8 cellular contexts compared by ENCODE assay signal in the genomic region with DNA sequence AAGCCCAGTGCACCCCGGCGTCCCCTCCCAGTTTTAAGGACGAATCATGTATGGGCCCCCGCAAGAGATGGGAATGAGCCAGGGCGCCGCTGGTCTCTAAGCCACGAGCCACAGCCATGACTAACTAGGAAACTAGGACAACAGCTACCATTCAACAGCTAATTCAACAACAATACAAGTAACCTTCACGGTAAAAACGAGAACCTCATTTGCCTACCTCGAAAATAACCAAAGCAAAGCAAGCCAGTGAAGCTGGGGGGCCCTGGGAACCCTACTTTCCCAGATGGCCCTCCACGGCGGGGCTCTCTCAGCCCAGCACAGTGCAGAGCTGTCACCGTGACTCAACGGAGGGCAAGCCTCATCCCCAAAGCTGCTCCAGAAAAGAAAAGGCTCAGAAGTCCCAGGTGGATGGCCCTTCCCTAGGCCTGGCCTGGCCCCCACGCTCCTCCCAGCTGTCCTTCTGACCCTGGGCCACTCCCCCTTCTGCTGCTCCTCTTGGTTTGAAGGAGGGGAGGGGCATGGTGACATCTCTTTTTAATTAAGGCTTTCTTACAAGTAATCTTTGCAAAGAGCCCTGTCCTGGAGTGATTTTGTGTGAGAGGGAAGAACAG.
DNase-seq lines count a peak whose midpoint lies in the region; ATAC-seq and TF ChIP-seq lines count a peak whose summit lies in the region.

No MANE protein-coding gene starts in this region.

- BruUV-seq in MCF 10A (replicated peaks; lab: Mats Ljungman, UMichigan), result no TSS peak

- H3K36me3 ChIP-seq in lung (ENCODE audit: control insufficient read depth in 2 of 2, insufficient read depth in 2 of 2, low read length in 2 of 2), result no peaks in the 10 kb centered on the region

- POLR2A ChIA-PET in MCF 10A (lab: Yijun Ruan, JAX), result interaction anchor here (0.6 to 1.8 kb wide), 10 partner anchors 9 to 444 kb away, joined by 3 to 6 read pairs (median 4); partner anchors contain the start of gene HDAC4

- intact Hi-C loops in MCF 10A (cut with micrococcal nuclease), result loop anchor here (2.0 kb wide), 1 partner anchor 126 kb away; the partner anchor contains the start of gene HDAC4

- DNase-seq in COLO829 (ENCODE audit: low spot score) (peak; percentile 23), NCI-H526 treated with DMSO at 0.1 percent for 48 hours (lab: John Stamatoyannopoulos, UW) (peak; percentile 54), MCF 10A (ENCODE audit: unreplicated experiment) (peak; percentile 85), lung (ENCODE audit: low spot score) (no peak), type B pancreatic cell (ENCODE audit: extremely low spot score, unreplicated experiment) (peak; percentile 52), NCI-H2227 (lab: John Stamatoyannopoulos, UW; ENCODE audit: unreplicated experiment) (no peak), superior temporal gyrus (ENCODE audit: extremely low spot score) (no peak)

- TF ChIP-seq CTCF in MCF 10A (IDR thresholded peaks at IDR 0.05; ENCODE audit: unreplicated experiment) (no peak), lung (IDR thresholded peaks at IDR 0.05; ENCODE audit: control extremely low read depth, extremely low read depth) (no peak), type B pancreatic cell (conservative IDR thresholded peaks at IDR 0.05) (no peak)

- H3K27ac Mint-ChIP-seq in MCF 10A (ENCODE audit: low read depth, unreplicated experiment) (peak overlapping the region; percentile 87), type B pancreatic cell (peak overlapping the region; percentile 54)

- H3K9me3 Mint-ChIP-seq in MCF 10A (ENCODE audit: unreplicated experiment), result no peaks in the 10 kb centered on the region
- H3K9me3 Mint-ChIP-seq in type B pancreatic cell, result no peaks in the 10 kb centered on the region

- H3K27ac ChIP-seq in lung (ENCODE audit: low read depth in 1 of 2, low read length in 1 of 2), result peak overlapping the region; percentile 38 to 54

- H3K9me3 ChIP-seq in lung (ENCODE audit: control insufficient read depth in 2 of 2, insufficient read depth in 1 of 2, low read length in 1 of 2), result no peaks in the 10 kb centered on the region

- peaks cover 45% of the 10 kb centered on the region for H3K4me1 Mint-ChIP-seq in MCF 10A (ENCODE audit: insufficient read depth, unreplicated experiment)
- peaks cover 61% of the 10 kb centered on the region for H3K4me1 Mint-ChIP-seq in type B pancreatic cell (ENCODE audit: unreplicated experiment)

- H3K27me3 Mint-ChIP-seq in MCF 10A (ENCODE audit: insufficient read depth, unreplicated experiment) (no peaks in the 10 kb centered on the region), type B pancreatic cell (no peaks in the 10 kb centered on the region)

- H3K36me3 Mint-ChIP-seq in MCF 10A (ENCODE audit: insufficient read depth, unreplicated experiment), result peaks cover 6% of the 10 kb centered on the region
- H3K36me3 Mint-ChIP-seq in type B pancreatic cell, result no peaks in the 10 kb centered on the region

- ATAC-seq in lung (ENCODE audit: insufficient read depth, low FRiP score) (no peak), HG02981 (IDR thresholded peaks at IDR 0.05; ENCODE audit: unreplicated experiment) (no peak)

- peaks cover 12 to 27% of the 10 kb centered on the region in 2 donors for H3K4me1 ChIP-seq in lung (ENCODE audit: control insufficient read depth in 2 of 2, insufficient read depth in 2 of 2, low read length in 2 of 2)

- peak overlapping the region; percentile 56 for H3K4me3 Mint-ChIP-seq in MCF 10A (ENCODE audit: unreplicated experiment)
- H3K4me3 Mint-ChIP-seq in type B pancreatic cell, result peak overlapping the region; percentile 34

- H3K4me3 ChIP-seq in lung, result no peak overlapping the region

- CTCF ChIA-PET in MCF 10A (lab: Yijun Ruan, JAX), result interaction anchor here (1.1 kb wide), 2 partner anchors 23 to 169 kb away, joined by 3 read pairs; no protein-coding TSS in a partner anchor

- H3K27me3 ChIP-seq in lung (ENCODE audit: control insufficient read depth, insufficient read depth), result no peaks in the 10 kb centered on the region

- 69 to 80% methylated on average over 15 of the region's 15 CpGs for WGBS in lung, 2 donors

Comparison
In these comparisons a context has a peak if more than half of its experiments do, and no peak if none do; other contexts are left out.
1. DNase-seq: peak in COLO829 (single experiment), NCI-H526 treated with DMSO at 0.1 percent for 48 hours (single experiment), MCF 10A (single experiment) and type B pancreatic cell (single experiment); none in lung (single experiment), NCI-H2227 (single experiment) and superior temporal gyrus (single experiment).